11 cellular contexts compared by ENCODE assay signal in genomic region chr4:82423245-82424054, GRCh38. TPM values are rescaled to one million over a fixed set of nuclear protein-coding genes. Genes with fewer than 3 reads are reported as not detected.
A peak's percentile ranks its signal among the peaks of the same experiment; 100 is the strongest.
DNase-seq lines count a peak whose midpoint lies in the region; ATAC-seq and FAIRE-seq lines count a peak whose summit lies in the region.
"Had no signal": no experiment of that assay in that cellular context is flagged by ENCODE, and none has a peak within 500 bp of the region (broad histone marks: within the 10 kb centered on the region; RNA-seq: fewer than 3 reads in every experiment).

No MANE protein-coding gene starts in this region.

- H3K36me3 ChIP-seq in mesodermal cell (ENCODE audit: control insufficient read depth, insufficient read depth, low read length) (peaks cover 57% of the 10 kb centered on the region), small intestine (ENCODE audit: control insufficient read depth in 2 of 2, insufficient read depth in 2 of 2, low read length in 2 of 2) (peaks cover 7 to 14% of the 10 kb centered on the region in 2 donors)

- no peaks in the 10 kb centered on the region for H3K27me3 ChIP-seq in small intestine (ENCODE audit: control insufficient read depth in 2 of 2, insufficient read depth in 2 of 2, low read length in 2 of 2)
- H3K27me3 ChIP-seq: sigmoid colon had no signal

- no peak for FAIRE-seq in small intestine (lab: Jason Lieb, UNC)

- H3K4me3 Mint-ChIP-seq in activated naive CD8-positive, alpha-beta T cell treated with anti-CD3 and anti-CD28 coated beads for 36 hours: peak overlapping the region; percentile 19

- 85 to 95% methylated on average over 2 to 5 of the region's 7 CpGs for WGBS in mesodermal cell (ENCODE audit: insufficient coverage in 2 of 2), 2 experiments
- 75 to 88% (median 81%) methylated on average over 7 of the region's 7 CpGs for WGBS in small intestine, 3 donors

- H3K9me3 ChIP-seq in mesodermal cell (ENCODE audit: control insufficient read depth, low read length) (no peaks in the 10 kb centered on the region), small intestine (ENCODE audit: control insufficient read depth, low read depth) (no peaks in the 10 kb centered on the region)
- H3K9me3 ChIP-seq: sigmoid colon had no signal

- H3K9me3 Mint-ChIP-seq in activated naive CD8-positive, alpha-beta T cell treated with anti-CD3 and anti-CD28 coated beads for 36 hours: no peaks in the 10 kb centered on the region

- peaks cover 57% of the 10 kb centered on the region for H3K36me3 Mint-ChIP-seq in activated naive CD8-positive, alpha-beta T cell treated with anti-CD3 and anti-CD28 coated beads for 36 hours

- ATAC-seq in GM19463 (IDR thresholded peaks at IDR 0.05; ENCODE audit: unreplicated experiment) (no peak), HG02885 (IDR thresholded peaks at IDR 0.05; ENCODE audit: poor library complexity, unreplicated experiment) (no peak), HG03571 (IDR thresholded peaks at IDR 0.05; ENCODE audit: unreplicated experiment) (no peak)
- ATAC-seq: Right ventricle myocardium inferior had no signal

- DNase-seq in Daoy (ENCODE audit: low read depth) (peak; percentile 15), HS-27A (ENCODE audit: low read depth) (peak; percentile 43), small intestine (no peak)
- DNase-seq in activated naive CD8-positive, alpha-beta T cell treated with anti-CD3 and anti-CD28 coated beads for 36 hours: no peak
- DNase-seq: NCI-H1694 treated with DMSO at 0.1 percent for 48 hours, sigmoid colon had no signal

- no peak overlapping the region for H3K4me3 ChIP-seq in mesodermal cell (ENCODE audit: extremely low read depth, insufficient read depth, low read length, poor library complexity, severe bottlenecking)
- H3K4me3 ChIP-seq in small intestine (ENCODE audit: low read depth in 1 of 2, low read length in 2 of 2): no peak overlapping the region
- H3K4me3 ChIP-seq: sigmoid colon had no signal

- peaks cover 3% of the 10 kb centered on the region for H3K4me1 ChIP-seq in mesodermal cell (ENCODE audit: control insufficient read depth, insufficient read depth, low read length, poor library complexity, severe bottlenecking)
- H3K4me1 ChIP-seq in small intestine (ENCODE audit: control insufficient read depth in 2 of 2, insufficient read depth in 1 of 2, low read depth in 1 of 2, low read length in 1 of 2): peaks cover 0 to 4% of the 10 kb centered on the region in 2 donors

- H3K27ac Mint-ChIP-seq in activated naive CD8-positive, alpha-beta T cell treated with anti-CD3 and anti-CD28 coated beads for 36 hours: peak overlapping the region; percentile 55

- H3K27ac ChIP-seq in mesodermal cell (ENCODE audit: low read depth, low read length, severe bottlenecking) (peak overlapping the region; percentile 39), small intestine (ENCODE audit: low read depth in 1 of 2, low read length in 1 of 2) (no peak overlapping the region)
- H3K27ac ChIP-seq: sigmoid colon had no signal

- peaks cover 2% of the 10 kb centered on the region for H3K27me3 Mint-ChIP-seq in activated naive CD8-positive, alpha-beta T cell treated with anti-CD3 and anti-CD28 coated beads for 36 hours

- peaks cover 46% of the 10 kb centered on the region for H3K4me1 Mint-ChIP-seq in activated naive CD8-positive, alpha-beta T cell treated with anti-CD3 and anti-CD28 coated beads for 36 hours

RNA-seq across cellular contexts. Expression of gene HNRNPDL, which starts 6.8 kb away (rescaled TPM):
- total RNA-seq in Daoy (2014; rRNA removed; shearing (Covaris generic)): 206 and 252 TPM in 2 replicates
- total RNA-seq in activated naive CD8-positive, alpha-beta T cell treated with anti-CD3 and anti-CD28 coated beads for 36 hours: 100 to 1,000 TPM; 430 to 465 TPM
- 284 TPM for polyA plus RNA-seq in mesodermal cell (2013, experiment 1 of 2)
- polyA plus RNA-seq in mesodermal cell (2013, experiment 2 of 2): 351 TPM
- 100 to 1,000 TPM in 2 of 3 donors, 10 to 100 TPM in 1; 96.6 to 206 (median 111) TPM for polyA plus RNA-seq in small intestine

RNA-seq across cellular contexts. Expression of gene ENOPH1, which starts 6.9 kb away (rescaled TPM):
- total RNA-seq in Daoy (2014; rRNA removed; shearing (Covaris generic)): 28.2 and 29.8 TPM in 2 replicates
- 10 to 100 TPM; 71.4 to 73.1 TPM for total RNA-seq in activated naive CD8-positive, alpha-beta T cell treated with anti-CD3 and anti-CD28 coated beads for 36 hours
- polyA plus RNA-seq in mesodermal cell (2013, experiment 1 of 2): 41.4 TPM
- 40.2 TPM for polyA plus RNA-seq in mesodermal cell (2013, experiment 2 of 2)
- 10 to 100 TPM; 25.3 to 45.1 (median 30.3) TPM for polyA plus RNA-seq in small intestine

RNA-seq across cellular contexts. Expression of gene HNRNPD, which starts 49.7 kb away (rescaled TPM):
- total RNA-seq in Daoy (2014; rRNA removed; shearing (Covaris generic)): 38.6 and 40.2 TPM in 2 replicates
- total RNA-seq in activated naive CD8-positive, alpha-beta T cell treated with anti-CD3 and anti-CD28 coated beads for 36 hours: 100 to 1,000 TPM; 495 to 535 TPM
- polyA plus RNA-seq in mesodermal cell (2013, experiment 1 of 2): 267 TPM
- 286 TPM for polyA plus RNA-seq in mesodermal cell (2013, experiment 2 of 2)
- polyA plus RNA-seq in small intestine: 100 to 1,000 TPM; 122 to 212 (median 129) TPM

Comparison
In these comparisons a context has a peak if more than half of its experiments do, and no peak if none do; other contexts are left out.
1. DNase-seq: peak in Daoy (single experiment) and HS-27A (single experiment); none in activated naive CD8-positive, alpha-beta T cell treated with anti-CD3 and anti-CD28 coated beads for 36 hours (single experiment) and small intestine (single experiment).
2. RNA of gene HNRNPD, which starts 49.7 kb away (total RNA-seq): 495 to 535 TPM in activated naive CD8-positive, alpha-beta T cell treated with anti-CD3 and anti-CD28 coated beads for 36 hours; 38.6 to 40.2 TPM in Daoy; every median in the first group is over 10 times any median in the second.